Comparison of ENCODE assay signal across 15 cellular contexts in the genomic region with DNA sequence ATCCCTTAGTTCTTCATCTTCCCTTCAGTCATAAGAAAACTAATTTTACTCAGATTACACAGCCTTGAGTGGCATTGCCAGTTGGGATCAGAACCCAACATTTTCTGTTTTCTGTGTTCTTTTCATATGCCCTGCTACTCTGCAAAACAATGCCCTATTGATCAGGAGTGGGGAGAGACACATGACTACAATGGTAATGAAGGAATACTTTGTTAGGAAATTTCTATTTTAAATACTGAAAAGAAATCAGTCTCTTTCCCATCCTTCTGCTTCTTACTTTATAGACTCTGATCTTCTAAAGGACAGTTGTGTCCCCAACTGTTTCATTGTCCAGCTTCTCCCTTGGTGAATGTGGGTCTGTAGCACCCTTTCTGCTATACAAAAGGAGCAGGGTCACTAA. TPM values are rescaled to one million over a fixed set of nuclear protein-coding genes. Genes with fewer than 3 reads are reported as not detected.
DNase-seq lines count a peak whose midpoint lies in the region; ATAC-seq and TF ChIP-seq lines count a peak whose summit lies in the region.
"Had no signal": no experiment of that assay in that cellular context is flagged by ENCODE, and none has a peak within 500 bp of the region (broad histone marks: within the 10 kb centered on the region; RNA-seq: fewer than 3 reads in every experiment).

No MANE protein-coding gene starts in this region.

- no peak for TF ChIP-seq CTCF in neural crest cell (conservative IDR thresholded peaks at IDR 0.05)

- peak overlapping the region; percentile 27 for H3K4me3 Mint-ChIP-seq in neural crest cell
- H3K4me3 Mint-ChIP-seq: CD4-positive, alpha-beta memory T cell; GM23338; IgD-negative memory B cell had no signal

- peak overlapping the region; percentile 94 for H3K27ac Mint-ChIP-seq in neural crest cell (ENCODE audit: unreplicated experiment)
- H3K27ac Mint-ChIP-seq: CD4-positive, alpha-beta memory T cell; GM23338; IgD-negative memory B cell had no signal

- H3K9me3 Mint-ChIP-seq in neural crest cell, result peaks cover 16% of the 10 kb centered on the region
- H3K9me3 Mint-ChIP-seq: GM23338 had no signal

- H3K27me3 Mint-ChIP-seq in neural crest cell (ENCODE audit: low read depth), result peaks cover 2% of the 10 kb centered on the region

- H3K27ac ChIP-seq in caudate nucleus (ENCODE audit: low read depth, low read length), result peak overlapping the region; percentile 74
- peak overlapping the region; percentile 47 for H3K27ac ChIP-seq in temporal lobe (ENCODE audit: low read depth, low read length)
- H3K27ac ChIP-seq: C4-2B had no signal

- H3K4me1 Mint-ChIP-seq in neural crest cell, result peaks cover 34% of the 10 kb centered on the region

- H3K36me3 Mint-ChIP-seq in neural crest cell (ENCODE audit: low read depth), result peaks cover 56% of the 10 kb centered on the region

- no peak for ATAC-seq in GM21526 (IDR thresholded peaks at IDR 0.05; ENCODE audit: low FRiP score, unreplicated experiment)
- ATAC-seq: GM23338 had no signal

- DNase-seq in caudate nucleus (lab: John Stamatoyannopoulos, UW) (peak in 2 of 61 donors; percentile 5 to 16), hippocampal formation (lab: John Stamatoyannopoulos, UW) (peak; percentile 4 to 63), neural crest cell (ENCODE audit: low read depth, low spot score) (no peak), COR-L47 (lab: John Stamatoyannopoulos, UW) (no peak), DMS79 treated with DMSO at 0.1 percent for 48 hours (lab: John Stamatoyannopoulos, UW) (no peak)
- DNase-seq: BE2C; Caco-2; CD4-positive, alpha-beta memory T cell; GF-D8; H7 had no signal

RNA-seq across cellular contexts. Expression of gene PKIB, which starts 5.5 kb away (rescaled TPM):
- 86.4 and 88.8 TPM in 2 replicates for total RNA-seq in neural crest cell
- 2.0 TPM for total RNA-seq in temporal lobe

Comparison
In these comparisons a context has a peak if more than half of its experiments do, and no peak if none do; other contexts are left out.
1. DNase-seq: peak in hippocampal formation (2 of 2); none in neural crest cell (single experiment), COR-L47 (single experiment) and DMS79 treated with DMSO at 0.1 percent for 48 hours (single experiment).
2. RNA of gene PKIB, which starts 5.5 kb away (total RNA-seq): 86.4 to 88.8 TPM in neural crest cell; 2.0 TPM in temporal lobe (single experiment); every median in the first group is over 10 times any median in the second.